Comparison of ENCODE assay signal across 12 cellular contexts in the genomic region with DNA sequence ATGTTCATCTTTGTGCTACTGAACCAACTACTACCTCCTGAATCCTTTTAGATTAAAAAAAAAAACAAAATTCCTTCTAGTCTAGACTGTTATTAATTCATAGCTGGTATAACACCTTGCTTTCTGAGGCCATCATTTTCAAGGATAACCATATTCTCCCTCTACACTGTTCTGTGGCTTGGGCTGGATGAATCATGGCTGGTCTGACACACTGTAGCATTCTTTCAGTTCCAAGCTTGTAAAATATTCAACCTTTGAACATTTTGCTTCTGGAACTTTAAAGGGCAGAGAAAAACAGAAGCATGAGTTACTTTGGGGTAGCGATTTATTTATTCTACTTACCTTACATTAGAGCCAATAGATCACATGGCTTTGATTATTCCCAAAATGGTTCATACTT. TPM values are rescaled to one million over a fixed set of nuclear protein-coding genes. Genes with fewer than 3 reads are reported as not detected.
DNase-seq lines count a peak whose midpoint lies in the region; ATAC-seq and TF ChIP-seq lines count a peak whose summit lies in the region.
"Had no signal": no experiment of that assay in that cellular context is flagged by ENCODE, and none has a peak within 500 bp of the region (broad histone marks: within the 10 kb centered on the region; RNA-seq: fewer than 3 reads in every experiment).

No MANE protein-coding gene starts in this region.

- no peaks in the 10 kb centered on the region for H3K36me3 Mint-ChIP-seq in Calu3 (ENCODE audit: insufficient read depth, unreplicated experiment)
- H3K36me3 Mint-ChIP-seq in chondrocyte (ENCODE audit: low read depth), result no peaks in the 10 kb centered on the region

- CTCF ChIA-PET in Calu3 (lab: Charles Lee), result interaction anchor here (1.3 kb wide), 2 partner anchors 31 to 35 kb away, joined by 3 to 4 read pairs; no protein-coding TSS in a partner anchor

- DNase-seq in Calu3 (no peak), HuH-7.5 (ENCODE audit: low spot score) (peak; percentile 28), chondrocyte (ENCODE audit: low spot score) (no peak), omental fat pad (ENCODE audit: low spot score) (no peak), NCI-H1417 treated with DMSO at 0.1 percent for 48 hours (lab: John Stamatoyannopoulos, UW) (no peak), ureter (ENCODE audit: low spot score) (no peak)
- DNase-seq: activated CD4-positive, alpha-beta T cell treated with anti-CD3 and anti-CD28 coated beads, Interleukin-2, amount 10 ng/mL, durations not matched to agents 24 days and 14 days; DMS79; kidney glomerular epithelial cell; nephron progenitor cell; stimulated activated CD4-positive, alpha-beta T cell treated with anti-CD3 and anti-CD28 coated beads, Interleukin-2, amount 100 ng/mL, for 24 hours had no signal

- no TSS peak for BruUV-seq in Calu3 (replicated peaks; lab: Mats Ljungman, UMichigan)

- H3K27me3 Mint-ChIP-seq in Calu3 (ENCODE audit: unreplicated experiment) (no peaks in the 10 kb centered on the region), chondrocyte (ENCODE audit: low read depth) (no peaks in the 10 kb centered on the region)
- H3K27me3 Mint-ChIP-seq: activated CD4-positive, alpha-beta T cell treated with anti-CD3 and anti-CD28 coated beads, Interleukin-2, amount 10 ng/mL, durations not matched to agents 24 days and 14 days had no signal

- H3K9me3 Mint-ChIP-seq in Calu3 (ENCODE audit: low read depth, unreplicated experiment) (no peaks in the 10 kb centered on the region), chondrocyte (ENCODE audit: low read depth) (no peaks in the 10 kb centered on the region)
- H3K9me3 Mint-ChIP-seq: activated CD4-positive, alpha-beta T cell treated with anti-CD3 and anti-CD28 coated beads, Interleukin-2, amount 10 ng/mL, durations not matched to agents 24 days and 14 days had no signal

- peak overlapping the region; percentile 70 for H3K27ac Mint-ChIP-seq in Calu3 (ENCODE audit: unreplicated experiment)
- H3K27ac Mint-ChIP-seq in chondrocyte (ENCODE audit: unreplicated experiment), result peak overlapping the region; percentile 25
- H3K27ac Mint-ChIP-seq: activated CD4-positive, alpha-beta T cell treated with anti-CD3 and anti-CD28 coated beads, Interleukin-2, amount 10 ng/mL, durations not matched to agents 24 days and 14 days had no signal

- no peak for TF ChIP-seq CTCF in Calu3 (IDR thresholded peaks at IDR 0.05; ENCODE audit: unreplicated experiment)
- no peak for TF ChIP-seq CTCF in chondrocyte (IDR thresholded peaks at IDR 0.05)
- no peak for TF ChIP-seq CTCF in omental fat pad (IDR thresholded peaks at IDR 0.05)

- peaks cover 24% of the 10 kb centered on the region for H3K4me1 Mint-ChIP-seq in Calu3 (ENCODE audit: low read depth, unreplicated experiment)
- peaks cover 5% of the 10 kb centered on the region for H3K4me1 Mint-ChIP-seq in chondrocyte (ENCODE audit: low read depth)
- H3K4me1 Mint-ChIP-seq: nephron progenitor cell had no signal

- H3K4me3 Mint-ChIP-seq in Calu3 (ENCODE audit: low read depth, unreplicated experiment) (no peak overlapping the region), chondrocyte (ENCODE audit: unreplicated experiment) (no peak overlapping the region)
- H3K4me3 Mint-ChIP-seq: activated CD4-positive, alpha-beta T cell treated with anti-CD3 and anti-CD28 coated beads, Interleukin-2, amount 10 ng/mL, durations not matched to agents 24 days and 14 days; nephron progenitor cell had no signal

- intact Hi-C loops in Calu3 (cut with micrococcal nuclease; ENCODE audit: unreplicated experiment), result no loop called here

- ATAC-seq in omental fat pad (ENCODE audit: low FRiP score) (peak; percentile 61), GM18861 (IDR thresholded peaks at IDR 0.05; ENCODE audit: unreplicated experiment) (no peak)

RNA-seq across cellular contexts. Expression of gene HSPBAP1, which starts 7.6 kb away (rescaled TPM):
- total RNA-seq in Calu3 (2022) (8.1 and 8.9 TPM in 2 replicates), chondrocyte (4.5 to 8.3 TPM (median 4.8 TPM) in 3 replicates), omental fat pad (10 to 100 TPM in 2 of 4 donors, 1 to 10 TPM in 2; 7.8 to 21.3 (median 13.3) TPM), ureter (16.2 TPM)

RNA-seq across cellular contexts. Expression of gene SLC49A4, which starts 8.8 kb away (rescaled TPM):
- 15.0 and 16.1 TPM in 2 replicates for total RNA-seq in Calu3 (2022)
- 14.3 to 15.1 TPM (median 14.3 TPM) in 3 replicates for total RNA-seq in chondrocyte
- total RNA-seq in omental fat pad, result 10 to 100 TPM; 14.2 to 21.2 (median 19.7) TPM
- 16.9 TPM for total RNA-seq in ureter
